ENCODE assay signal across 8 cellular contexts in the genomic region with DNA sequence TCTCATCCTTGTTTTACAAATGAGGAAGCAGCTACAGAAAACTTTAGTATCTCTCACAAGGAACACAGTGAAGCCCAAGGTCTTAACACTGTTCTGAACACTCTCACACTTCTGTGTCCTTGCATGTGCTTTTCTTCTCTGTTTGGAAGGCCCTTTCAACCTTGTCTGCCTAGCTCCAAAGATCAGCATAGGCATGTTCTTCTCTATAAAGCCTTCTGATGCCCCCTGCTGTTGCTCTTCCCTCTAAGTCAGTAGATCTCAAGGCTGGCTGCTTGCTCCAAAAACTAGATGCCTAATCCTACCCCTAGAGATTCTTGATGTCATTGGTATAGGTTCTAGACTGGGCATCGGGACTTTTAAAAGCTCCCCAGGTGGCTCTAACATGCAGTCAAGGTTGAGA. TPM values are rescaled to one million over a fixed set of nuclear protein-coding genes. Genes with fewer than 3 reads are reported as not detected.
DNase-seq lines count a peak whose midpoint lies in the region; ATAC-seq and TF ChIP-seq lines count a peak whose summit lies in the region.

No MANE protein-coding gene starts in this region.

- intact Hi-C loops in activated B cell treated with CpG ODN at 0.5 μM for 24 hours (cut with micrococcal nuclease) = loop anchor here (1.0 to 2.0 kb wide), 5 partner anchors 119 to 1917 kb away; partner anchors contain the start of gene SAT1

- H3K36me3 Mint-ChIP-seq in activated B cell treated with CpG ODN at 0.5 μM for 24 hours (ENCODE audit: low read depth) (no peaks in the 10 kb centered on the region), neural crest cell (ENCODE audit: low read depth) (no peaks in the 10 kb centered on the region)

- peak; percentile 54 for ATAC-seq in HG03039 (IDR thresholded peaks at IDR 0.05; ENCODE audit: unreplicated experiment)
- ATAC-seq in activated B cell treated with CpG ODN at 0.5 μM for 24 hours (ENCODE audit: low read depth) = peak; percentile 87

- in situ Hi-C loops in GM13977 (cut with MboI; ENCODE audit: low pct_unique_long_range_greater_than_20kb, low sequenced_read_pairs, unreplicated experiment) = loop anchor here (10.0 to 25.0 kb wide), 2 partner anchors 207 to 335 kb away; no protein-coding TSS in a partner anchor

- DNase-seq in Ammon's horn (ENCODE audit: low spot score) = peak; percentile 85
- DNase-seq in GM13977 (ENCODE audit: low spot score) = peak; percentile 51
- peak; percentile 53 for DNase-seq in NCI-H2227 treated with DMSO at 0.1 percent for 48 hours (lab: John Stamatoyannopoulos, UW)
- DNase-seq in activated B cell treated with CpG ODN at 0.5 μM for 24 hours = no peak
- DNase-seq in fibroblast of mammary gland (ENCODE audit: low read depth) = peak; percentile 85
- DNase-seq in neural crest cell (ENCODE audit: low read depth, low spot score) = peak; percentile 34
- DNase-seq in effector CD8-positive, alpha-beta T cell (lab: John Stamatoyannopoulos, UW) = no peak

- CTCF ChIA-PET in activated B cell treated with CpG ODN at 0.5 μM for 24 hours (lab: Charles Lee) = interaction anchor here (0.6 to 4.9 kb wide), 33 partner anchors 10 to 1917 kb away, joined by 3 to 79 read pairs (median 4); partner anchors contain the start of genes ACOT9, EIF2S3 and SAT1

- H3K4me3 Mint-ChIP-seq in activated B cell treated with CpG ODN at 0.5 μM for 24 hours (no peak overlapping the region), neural crest cell (no peak overlapping the region)

- H3K4me1 Mint-ChIP-seq in activated B cell treated with CpG ODN at 0.5 μM for 24 hours (peaks cover 4% of the 10 kb centered on the region), neural crest cell (peaks cover 45% of the 10 kb centered on the region)

- H3K27ac Mint-ChIP-seq in activated B cell treated with CpG ODN at 0.5 μM for 24 hours = no peak overlapping the region
- no peak overlapping the region for H3K27ac Mint-ChIP-seq in neural crest cell (ENCODE audit: unreplicated experiment)

- no peaks in the 10 kb centered on the region for H3K27me3 Mint-ChIP-seq in activated B cell treated with CpG ODN at 0.5 μM for 24 hours
- no peaks in the 10 kb centered on the region for H3K27me3 Mint-ChIP-seq in neural crest cell (ENCODE audit: low read depth)

- POLR2A ChIA-PET in activated B cell treated with CpG ODN at 0.5 μM for 24 hours (lab: Charles Lee) = interaction anchor here (0.9 to 2.6 kb wide), 6 partner anchors 118 to 208 kb away, joined by 3 to 55 read pairs (median 6); partner anchors contain the start of genes ACOT9, EIF2S3 and SAT1

- TF ChIP-seq CTCF in GM13977 (IDR thresholded peaks at IDR 0.05; ENCODE audit: extremely low read depth, insufficient read depth, missing control alignments) (peak; percentile 62), activated B cell treated with CpG ODN at 0.5 μM for 24 hours (IDR thresholded peaks at IDR 0.05) (no peak), fibroblast of mammary gland (conservative IDR thresholded peaks at IDR 0.05; ENCODE audit: control insufficient read depth, insufficient read depth, low read depth, low read length) (peak; percentile 64), neural crest cell (conservative IDR thresholded peaks at IDR 0.05) (peak; percentile 66)

- no peak overlapping the region for H3K4me3 ChIP-seq in fibroblast of mammary gland (ENCODE audit: control insufficient read depth, low read depth, low read length)

- H3K9me3 Mint-ChIP-seq in activated B cell treated with CpG ODN at 0.5 μM for 24 hours (no peaks in the 10 kb centered on the region), neural crest cell (no peaks in the 10 kb centered on the region)

RNA-seq across cellular contexts. Expression of gene APOO, which starts 5.9 kb away (rescaled TPM):
- total RNA-seq in activated B cell treated with CpG ODN at 0.5 μM for 24 hours (14.0 and 16.6 TPM in 2 replicates), neural crest cell (91.0 and 103 TPM in 2 replicates)

RNA-seq across cellular contexts. Expression of gene CXorf58, which starts 6.0 kb away (rescaled TPM):
- total RNA-seq in activated B cell treated with CpG ODN at 0.5 μM for 24 hours (not detected in 2 replicates), neural crest cell (0.26 TPM in 1 of 2 replicates, not detected in the other)

Comparison
In these comparisons a context has a peak if more than half of its experiments do, and no peak if none do; other contexts are left out.
1. DNase-seq: peak in Ammon's horn (single experiment), GM13977 (single experiment), NCI-H2227 treated with DMSO at 0.1 percent for 48 hours (single experiment), fibroblast of mammary gland (single experiment) and neural crest cell (single experiment); none in activated B cell treated with CpG ODN at 0.5 μM for 24 hours (single experiment) and effector CD8-positive, alpha-beta T cell (single experiment).